11 cellular contexts compared by ENCODE assay signal in the genomic region with DNA sequence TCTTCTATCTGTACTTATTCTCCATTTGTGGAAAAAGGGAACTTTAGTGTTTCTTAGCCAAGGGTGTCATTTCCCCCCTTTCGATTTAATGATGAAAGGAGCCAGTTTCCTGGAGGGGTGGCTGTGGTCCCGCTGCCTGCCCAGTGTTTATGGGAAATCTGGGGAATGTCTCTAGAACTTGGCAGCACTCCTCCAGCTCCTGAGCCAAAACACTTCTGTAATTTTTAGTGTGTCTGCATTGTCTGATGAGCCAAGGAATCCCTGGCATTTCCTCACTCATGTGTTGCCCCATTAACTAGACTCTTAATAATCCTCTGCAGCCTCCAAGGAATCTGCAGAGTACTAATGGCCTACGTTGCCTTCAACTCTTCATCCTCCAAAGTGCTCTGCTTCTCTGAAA.
A peak's percentile ranks its signal among the peaks of the same experiment; 100 is the strongest.
DNase-seq lines count a peak whose midpoint lies in the region; ATAC-seq, FAIRE-seq and TF ChIP-seq lines count a peak whose summit lies in the region.
"Had no signal": no experiment of that assay in that cellular context is flagged by ENCODE, and none has a peak within 500 bp of the region (broad histone marks: within the 10 kb centered on the region; RNA-seq: fewer than 3 reads in every experiment).

No MANE protein-coding gene starts in this region.

- peak overlapping the region; percentile 30; the same call in 1 of the 2 replicates for H3K27ac ChIP-seq in RWPE1
- H3K27ac ChIP-seq in lower lobe of right lung, result no peak overlapping the region
- H3K27ac ChIP-seq in testis, result no peak overlapping the region
- no peak overlapping the region for H3K27ac ChIP-seq in CD4-positive, alpha-beta memory T cell (ENCODE audit: low read depth, low read length)
- H3K27ac ChIP-seq: VCaP had no signal

- H3K9me3 ChIP-seq in lower lobe of right lung, result peaks cover 1% of the 10 kb centered on the region
- no peaks in the 10 kb centered on the region for H3K9me3 ChIP-seq in testis
- H3K9me3 ChIP-seq in CD4-positive, alpha-beta memory T cell (ENCODE audit: control insufficient read depth in 1 of 2, low read length in 2 of 2), result no peaks in the 10 kb centered on the region

- no peak for FAIRE-seq in GM19239 (lab: Jason Lieb, UNC)
- FAIRE-seq: GM18507 had no signal

- no peak for TF ChIP-seq CTCF in RWPE1 (conservative IDR thresholded peaks at IDR 0.05; ENCODE audit: low read depth)
- no peak for TF ChIP-seq CTCF in lower lobe of right lung (IDR thresholded peaks at IDR 0.05)
- TF ChIP-seq CTCF in testis (IDR thresholded peaks at IDR 0.05), result no peak

- TF ChIP-seq POLR2A in testis (IDR thresholded peaks at IDR 0.05), result no peak

- H3K9me3 Mint-ChIP-seq in CD4-positive, alpha-beta memory T cell, result peaks cover 0 to 8% (median under 1%) of the 10 kb centered on the region in 8 donors

- POLR2A ChIA-PET in RWPE1 (lab: Yijun Ruan, JAX; ENCODE audit: low non-redundant PET), result no interaction called here
- POLR2A ChIA-PET in CD4-positive, alpha-beta memory T cell (lab: Charles Lee; ENCODE audit: partially characterized antibody), result no interaction called here

- no peaks in the 10 kb centered on the region for H3K27me3 ChIP-seq in lower lobe of right lung (ENCODE audit: low read depth)
- no peaks in the 10 kb centered on the region for H3K27me3 ChIP-seq in testis
- H3K27me3 ChIP-seq in CD4-positive, alpha-beta memory T cell (ENCODE audit: insufficient read depth, low read length), result no peaks in the 10 kb centered on the region

- DNase-seq in RWPE1 (ENCODE audit: low spot score) (no peak), fibroblast of the conjunctiva (ENCODE audit: low read depth) (peak; percentile 37), lower lobe of right lung (no peak), testis (peak; percentile 51), GM19239 (ENCODE audit: insufficient read length, low spot score) (no peak), COR-L47 (lab: John Stamatoyannopoulos, UW) (no peak)
- no peak for DNase-seq in CD4-positive, alpha-beta memory T cell
- DNase-seq: activated gamma-delta T cell treated with Interleukin-2 at 50 U/mL for 16 hours had no signal

- H3K27me3 Mint-ChIP-seq in CD4-positive, alpha-beta memory T cell, result no peaks in the 10 kb centered on the region

- H3K36me3 ChIP-seq in lower lobe of right lung, result no peaks in the 10 kb centered on the region
- no peaks in the 10 kb centered on the region for H3K36me3 ChIP-seq in testis (ENCODE audit: low read depth, missing control alignments)
- no peaks in the 10 kb centered on the region for H3K36me3 ChIP-seq in CD4-positive, alpha-beta memory T cell (ENCODE audit: insufficient read depth, low read length)

- ATAC-seq in lower lobe of right lung (peak; percentile 73 to 80), HG02610 (IDR thresholded peaks at IDR 0.05; ENCODE audit: unreplicated experiment) (no peak)

- no peak overlapping the region for H3K27ac Mint-ChIP-seq in CD4-positive, alpha-beta memory T cell

- CTCF ChIA-PET in RWPE1 (lab: Yijun Ruan, JAX), result interaction anchor here (0.6 kb wide), 1 partner anchor 48 kb away, joined by 3 read pairs; no protein-coding TSS in a partner anchor
- CTCF ChIA-PET in CD4-positive, alpha-beta memory T cell (lab: Charles Lee; ENCODE audit: partially characterized antibody), result no interaction called here

- no peaks in the 10 kb centered on the region for H3K36me3 Mint-ChIP-seq in CD4-positive, alpha-beta memory T cell

- H3K4me1 ChIP-seq in lower lobe of right lung, result peaks cover 24% of the 10 kb centered on the region
- no peaks in the 10 kb centered on the region for H3K4me1 ChIP-seq in testis
- H3K4me1 ChIP-seq in CD4-positive, alpha-beta memory T cell (ENCODE audit: insufficient read depth, low read length), result no peaks in the 10 kb centered on the region

- intact Hi-C loops in lower lobe of right lung (cut with DNase I), result no loop called here
- intact Hi-C loops in testis (cut with DNase I; ENCODE audit: low total_unique reads), result no loop called here
- intact Hi-C loops in CD4-positive, alpha-beta memory T cell (cut with micrococcal nuclease), result no loop called here

- H3K4me3 Mint-ChIP-seq in CD4-positive, alpha-beta memory T cell, result no peak overlapping the region

- H3K4me1 Mint-ChIP-seq in CD4-positive, alpha-beta memory T cell, result no peaks in the 10 kb centered on the region

- H3K4me3 ChIP-seq in lower lobe of right lung (no peak overlapping the region), testis (no peak overlapping the region)
- no peak overlapping the region for H3K4me3 ChIP-seq in CD4-positive, alpha-beta memory T cell (ENCODE audit: low read length in 2 of 2)

- WGBS in testis, 2 donors, result 42% methylated on average over 3 of the region's 3 CpGs

Comparison
In these comparisons a context has a peak if more than half of its experiments do, and no peak if none do; other contexts are left out.
1. DNase-seq: peak in fibroblast of the conjunctiva (single experiment) and testis (single experiment); none in RWPE1 (single experiment), lower lobe of right lung (single experiment), GM19239 (single experiment), COR-L47 (single experiment) and CD4-positive, alpha-beta memory T cell (0 of 5).